30 cellular contexts compared by ENCODE assay signal in the genomic region with DNA sequence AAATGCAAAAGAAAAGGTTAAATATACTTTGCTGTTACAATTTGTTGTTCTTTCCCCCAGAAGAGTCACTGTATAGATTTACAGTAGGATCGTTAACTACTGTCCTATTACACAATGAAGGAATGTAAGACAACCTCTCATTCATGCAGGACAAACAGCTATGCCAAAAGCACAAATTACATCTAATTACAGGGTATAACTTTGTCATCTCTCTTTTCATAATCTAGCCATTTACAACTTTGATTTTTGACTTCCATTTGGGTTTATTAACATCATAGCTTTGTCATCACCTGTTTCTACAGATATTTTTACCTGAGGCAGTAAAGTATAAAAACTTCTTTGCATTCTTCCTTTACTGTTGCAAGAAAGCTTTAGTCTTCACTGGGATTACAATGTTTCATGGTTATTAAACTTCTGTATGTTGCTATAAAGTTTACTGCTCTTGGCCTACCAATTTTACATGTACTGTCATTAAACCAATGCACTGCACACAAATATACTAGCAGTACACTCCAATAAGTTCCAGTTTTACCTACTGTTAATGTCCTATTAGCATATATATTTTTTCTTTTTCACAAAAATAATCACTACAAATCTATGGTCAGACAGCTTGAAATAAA.
"Had no signal": no experiment of that assay in that cellular context is flagged by ENCODE, and none has a peak within 500 bp of the region (broad histone marks: within the 10 kb centered on the region; RNA-seq: fewer than 3 reads in every experiment).

No MANE protein-coding gene starts in this region.

- H3K27ac ChIP-seq: heart right ventricle, hepatocyte, left lung, lower lobe of right lung, neural progenitor cell, neutrophil, ovary, prostate gland, skin epidermis, spleen, tibial nerve, uterus had no signal

- H3K9me3 ChIP-seq: neutrophil, ovary, prostate gland, uterus had no signal

- H3K4me3 ChIP-seq: heart right ventricle, hepatocyte, left lung, lower lobe of right lung, neural progenitor cell, ovary, prostate gland, skin epidermis, spleen, tibial nerve, uterus had no signal

- ATAC-seq: heart right ventricle; left cardiac atrium; left lung; lower lobe of right lung; naive thymus-derived CD8-positive, alpha-beta T cell; right cardiac atrium; sciatic nerve; stimulated activated effector memory CD8-positive, alpha-beta T cell treated with anti-CD3 and anti-CD28 coated beads, Interleukin-12 subunit alpha, Interleukin-12 subunit beta, amount 100 ng/mL, for 72 hours; stimulated activated naive CD8-positive, alpha-beta T cell treated with anti-CD3 and anti-CD28 coated beads, Interleukin-15, amount 100 ng/mL, for 72 hours had no signal

- H3K27me3 ChIP-seq: heart right ventricle, hepatocyte, left lung, neural progenitor cell, neutrophil, ovary, spleen, tibial nerve, uterus had no signal

- H3K27ac Mint-ChIP-seq: nephron progenitor cell; neural progenitor cell; stimulated activated effector memory CD8-positive, alpha-beta T cell treated with anti-CD3 and anti-CD28 coated beads, Interleukin-12 subunit alpha, Interleukin-12 subunit beta, amount 100 ng/mL, for 72 hours; stimulated activated naive CD8-positive, alpha-beta T cell treated with anti-CD3 and anti-CD28 coated beads, Interleukin-15, amount 100 ng/mL, for 72 hours; type B pancreatic cell had no signal

- H3K4me3 Mint-ChIP-seq: naive thymus-derived CD8-positive, alpha-beta T cell; nephron progenitor cell; neural progenitor cell; stimulated activated effector memory CD8-positive, alpha-beta T cell treated with anti-CD3 and anti-CD28 coated beads, Interleukin-12 subunit alpha, Interleukin-12 subunit beta, amount 100 ng/mL, for 72 hours; stimulated activated naive CD8-positive, alpha-beta T cell treated with anti-CD3 and anti-CD28 coated beads, Interleukin-15, amount 100 ng/mL, for 72 hours; type B pancreatic cell had no signal

- DNase-seq: heart right ventricle; kidney glomerular epithelial cell; left cardiac atrium; left lung; lower lobe of right lung; mammary epithelial cell; mesenchymal stem cell; naive thymus-derived CD8-positive, alpha-beta T cell; nephron progenitor cell; occipital lobe; ovary; posterior cingulate gyrus; retina; right cardiac atrium; spleen; stimulated activated CD4-positive, alpha-beta T cell treated with anti-CD3 and anti-CD28 coated beads, Interleukin-4, amount 100 ng/mL, for 24 hours; stimulated activated naive CD4-positive, alpha-beta T cell; stimulated activated naive CD8-positive, alpha-beta T cell treated with anti-CD3 and anti-CD28 coated beads, Interleukin-15, amount 100 ng/mL, for 72 hours; substantia nigra; uterus had no signal

- H3K27me3 Mint-ChIP-seq: naive thymus-derived CD8-positive, alpha-beta T cell; stimulated activated naive CD8-positive, alpha-beta T cell treated with anti-CD3 and anti-CD28 coated beads, Interleukin-15, amount 100 ng/mL, for 72 hours; type B pancreatic cell had no signal

- FAIRE-seq: keratinocyte had no signal

- H3K4me1 ChIP-seq: lower lobe of right lung, prostate gland, uterus had no signal

- H3K4me1 Mint-ChIP-seq: nephron progenitor cell, neural progenitor cell had no signal

- H3K36me3 ChIP-seq: left lung, lower lobe of right lung, neutrophil, ovary, prostate gland, uterus had no signal
